ENCODE assay signal across 1 cellular context in the genomic region with DNA sequence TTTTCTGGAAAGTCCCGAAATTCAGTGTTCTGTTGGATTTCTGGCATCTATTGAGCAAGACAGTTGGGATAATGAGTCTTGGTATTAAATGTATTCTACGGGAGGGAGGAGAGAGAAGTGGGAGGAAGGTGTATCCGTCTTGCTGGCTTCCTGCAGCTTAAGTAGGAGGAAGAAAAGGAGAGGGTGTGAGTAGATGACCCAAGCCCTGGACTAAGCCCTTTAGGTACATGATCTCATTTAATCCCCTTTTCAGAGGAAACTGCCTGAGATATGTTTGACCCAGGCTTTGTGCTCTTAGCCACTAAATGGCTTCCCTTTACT.
TF ChIP-seq lines count a peak whose summit lies in the region.

No MANE protein-coding gene starts in this region.

TF ChIP-seq in K562, 482 proteins besides CTCF, POLR2A, EP300 and RAD21 (continued from another document and continues in another):
- TF ChIP-seq ZBTB9 (CRISPR knock-in tag; IDR thresholded peaks at IDR 0.05), result no peak
- TF ChIP-seq BMI1 (IDR thresholded peaks at IDR 0.05; ENCODE audit: low read length), result no peak
- no peak for TF ChIP-seq TSC22D4 (tag; IDR thresholded peaks at IDR 0.05)
- no peak for TF ChIP-seq HDAC3 (IDR thresholded peaks at IDR 0.05; ENCODE audit: borderline replicate concordance, partially characterized antibody)
- TF ChIP-seq LARP7 (IDR thresholded peaks at IDR 0.05), result no peak
- no peak for TF ChIP-seq CEBPZ (IDR thresholded peaks at IDR 0.05; ENCODE audit: borderline replicate concordance, low read depth, low read length)
- no peak for TF ChIP-seq FOXK1 (CRISPR knock-in tag; IDR thresholded peaks at IDR 0.05; ENCODE audit: borderline replicate concordance)
- TF ChIP-seq FOXK2 (conservative IDR thresholded peaks at IDR 0.05 in 1 of 2, IDR thresholded peaks at IDR 0.05 in 1 of 2; ENCODE audit: low read depth in 2 of 2), result no peak
- no peak for TF ChIP-seq E2F3 (CRISPR knock-in tag; IDR thresholded peaks at IDR 0.05)
- peak in 1 of 2 experiments; percentile 70; a peak in 1 of 4 replicates for TF ChIP-seq MLLT1 (IDR thresholded peaks at IDR 0.05)
- no peak for TF ChIP-seq TAF7 (tag; IDR thresholded peaks at IDR 0.05)
- TF ChIP-seq ZNF518B (CRISPR knock-in tag; IDR thresholded peaks at IDR 0.05), result no peak
- no peak for TF ChIP-seq ID3 (CRISPR knock-in tag; IDR thresholded peaks at IDR 0.05)
- TF ChIP-seq ID3 (tag; IDR thresholded peaks at IDR 0.05), result no peak
- TF ChIP-seq ATF7 (IDR thresholded peaks at IDR 0.05), result no peak
- TF ChIP-seq RAD51 (IDR thresholded peaks at IDR 0.05; ENCODE audit: borderline replicate concordance, low read depth), result no peak
- 0 out of 2 replicates have a peak, but pooled peaks have one; percentile 41 for TF ChIP-seq ARID1B (IDR thresholded peaks at IDR 0.05)
- TF ChIP-seq ZSCAN29 (IDR thresholded peaks at IDR 0.05), result no peak
- TF ChIP-seq HDAC1 (IDR thresholded peaks at IDR 0.05), result peak in 1 of 2 experiments; percentile 58; a peak in 2 of 4 replicates
- TF ChIP-seq, protein P1, sequence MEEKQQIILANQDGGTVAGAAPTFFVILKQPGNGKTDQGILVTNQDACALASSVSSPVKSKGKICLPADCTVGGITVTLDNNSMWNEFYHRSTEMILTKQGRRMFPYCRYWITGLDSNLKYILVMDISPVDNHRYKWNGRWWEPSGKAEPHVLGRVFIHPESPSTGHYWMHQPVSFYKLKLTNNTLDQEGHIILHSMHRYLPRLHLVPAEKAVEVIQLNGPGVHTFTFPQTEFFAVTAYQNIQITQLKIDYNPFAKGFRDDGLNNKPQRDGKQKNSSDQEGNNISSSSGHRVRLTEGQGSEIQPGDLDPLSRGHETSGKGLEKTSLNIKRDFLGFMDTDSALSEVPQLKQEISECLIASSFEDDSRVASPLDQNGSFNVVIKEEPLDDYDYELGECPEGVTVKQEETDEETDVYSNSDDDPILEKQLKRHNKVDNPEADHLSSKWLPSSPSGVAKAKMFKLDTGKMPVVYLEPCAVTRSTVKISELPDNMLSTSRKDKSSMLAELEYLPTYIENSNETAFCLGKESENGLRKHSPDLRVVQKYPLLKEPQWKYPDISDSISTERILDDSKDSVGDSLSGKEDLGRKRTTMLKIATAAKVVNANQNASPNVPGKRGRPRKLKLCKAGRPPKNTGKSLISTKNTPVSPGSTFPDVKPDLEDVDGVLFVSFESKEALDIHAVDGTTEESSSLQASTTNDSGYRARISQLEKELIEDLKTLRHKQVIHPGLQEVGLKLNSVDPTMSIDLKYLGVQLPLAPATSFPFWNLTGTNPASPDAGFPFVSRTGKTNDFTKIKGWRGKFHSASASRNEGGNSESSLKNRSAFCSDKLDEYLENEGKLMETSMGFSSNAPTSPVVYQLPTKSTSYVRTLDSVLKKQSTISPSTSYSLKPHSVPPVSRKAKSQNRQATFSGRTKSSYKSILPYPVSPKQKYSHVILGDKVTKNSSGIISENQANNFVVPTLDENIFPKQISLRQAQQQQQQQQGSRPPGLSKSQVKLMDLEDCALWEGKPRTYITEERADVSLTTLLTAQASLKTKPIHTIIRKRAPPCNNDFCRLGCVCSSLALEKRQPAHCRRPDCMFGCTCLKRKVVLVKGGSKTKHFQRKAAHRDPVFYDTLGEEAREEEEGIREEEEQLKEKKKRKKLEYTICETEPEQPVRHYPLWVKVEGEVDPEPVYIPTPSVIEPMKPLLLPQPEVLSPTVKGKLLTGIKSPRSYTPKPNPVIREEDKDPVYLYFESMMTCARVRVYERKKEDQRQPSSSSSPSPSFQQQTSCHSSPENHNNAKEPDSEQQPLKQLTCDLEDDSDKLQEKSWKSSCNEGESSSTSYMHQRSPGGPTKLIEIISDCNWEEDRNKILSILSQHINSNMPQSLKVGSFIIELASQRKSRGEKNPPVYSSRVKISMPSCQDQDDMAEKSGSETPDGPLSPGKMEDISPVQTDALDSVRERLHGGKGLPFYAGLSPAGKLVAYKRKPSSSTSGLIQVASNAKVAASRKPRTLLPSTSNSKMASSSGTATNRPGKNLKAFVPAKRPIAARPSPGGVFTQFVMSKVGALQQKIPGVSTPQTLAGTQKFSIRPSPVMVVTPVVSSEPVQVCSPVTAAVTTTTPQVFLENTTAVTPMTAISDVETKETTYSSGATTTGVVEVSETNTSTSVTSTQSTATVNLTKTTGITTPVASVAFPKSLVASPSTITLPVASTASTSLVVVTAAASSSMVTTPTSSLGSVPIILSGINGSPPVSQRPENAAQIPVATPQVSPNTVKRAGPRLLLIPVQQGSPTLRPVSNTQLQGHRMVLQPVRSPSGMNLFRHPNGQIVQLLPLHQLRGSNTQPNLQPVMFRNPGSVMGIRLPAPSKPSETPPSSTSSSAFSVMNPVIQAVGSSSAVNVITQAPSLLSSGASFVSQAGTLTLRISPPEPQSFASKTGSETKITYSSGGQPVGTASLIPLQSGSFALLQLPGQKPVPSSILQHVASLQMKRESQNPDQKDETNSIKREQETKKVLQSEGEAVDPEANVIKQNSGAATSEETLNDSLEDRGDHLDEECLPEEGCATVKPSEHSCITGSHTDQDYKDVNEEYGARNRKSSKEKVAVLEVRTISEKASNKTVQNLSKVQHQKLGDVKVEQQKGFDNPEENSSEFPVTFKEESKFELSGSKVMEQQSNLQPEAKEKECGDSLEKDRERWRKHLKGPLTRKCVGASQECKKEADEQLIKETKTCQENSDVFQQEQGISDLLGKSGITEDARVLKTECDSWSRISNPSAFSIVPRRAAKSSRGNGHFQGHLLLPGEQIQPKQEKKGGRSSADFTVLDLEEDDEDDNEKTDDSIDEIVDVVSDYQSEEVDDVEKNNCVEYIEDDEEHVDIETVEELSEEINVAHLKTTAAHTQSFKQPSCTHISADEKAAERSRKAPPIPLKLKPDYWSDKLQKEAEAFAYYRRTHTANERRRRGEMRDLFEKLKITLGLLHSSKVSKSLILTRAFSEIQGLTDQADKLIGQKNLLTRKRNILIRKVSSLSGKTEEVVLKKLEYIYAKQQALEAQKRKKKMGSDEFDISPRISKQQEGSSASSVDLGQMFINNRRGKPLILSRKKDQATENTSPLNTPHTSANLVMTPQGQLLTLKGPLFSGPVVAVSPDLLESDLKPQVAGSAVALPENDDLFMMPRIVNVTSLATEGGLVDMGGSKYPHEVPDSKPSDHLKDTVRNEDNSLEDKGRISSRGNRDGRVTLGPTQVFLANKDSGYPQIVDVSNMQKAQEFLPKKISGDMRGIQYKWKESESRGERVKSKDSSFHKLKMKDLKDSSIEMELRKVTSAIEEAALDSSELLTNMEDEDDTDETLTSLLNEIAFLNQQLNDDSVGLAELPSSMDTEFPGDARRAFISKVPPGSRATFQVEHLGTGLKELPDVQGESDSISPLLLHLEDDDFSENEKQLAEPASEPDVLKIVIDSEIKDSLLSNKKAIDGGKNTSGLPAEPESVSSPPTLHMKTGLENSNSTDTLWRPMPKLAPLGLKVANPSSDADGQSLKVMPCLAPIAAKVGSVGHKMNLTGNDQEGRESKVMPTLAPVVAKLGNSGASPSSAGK (IDR thresholded peaks at IDR 0.05), result no peak
- TF ChIP-seq HDGF (IDR thresholded peaks at IDR 0.05), result no peak
- no peak for TF ChIP-seq MAFF (IDR thresholded peaks at IDR 0.05; ENCODE audit: low read length)
- no peak; the same call in 1 of the 2 replicates for TF ChIP-seq TEAD4 (IDR thresholded peaks at IDR 0.05; ENCODE audit: low read length)
- TF ChIP-seq TEAD4 (CRISPR knock-in tag; IDR thresholded peaks at IDR 0.05; ENCODE audit: borderline replicate concordance), result no peak
- no peak for TF ChIP-seq NFIX (CRISPR knock-in tag; IDR thresholded peaks at IDR 0.05; ENCODE audit: low read depth)
- TF ChIP-seq, protein P2, sequence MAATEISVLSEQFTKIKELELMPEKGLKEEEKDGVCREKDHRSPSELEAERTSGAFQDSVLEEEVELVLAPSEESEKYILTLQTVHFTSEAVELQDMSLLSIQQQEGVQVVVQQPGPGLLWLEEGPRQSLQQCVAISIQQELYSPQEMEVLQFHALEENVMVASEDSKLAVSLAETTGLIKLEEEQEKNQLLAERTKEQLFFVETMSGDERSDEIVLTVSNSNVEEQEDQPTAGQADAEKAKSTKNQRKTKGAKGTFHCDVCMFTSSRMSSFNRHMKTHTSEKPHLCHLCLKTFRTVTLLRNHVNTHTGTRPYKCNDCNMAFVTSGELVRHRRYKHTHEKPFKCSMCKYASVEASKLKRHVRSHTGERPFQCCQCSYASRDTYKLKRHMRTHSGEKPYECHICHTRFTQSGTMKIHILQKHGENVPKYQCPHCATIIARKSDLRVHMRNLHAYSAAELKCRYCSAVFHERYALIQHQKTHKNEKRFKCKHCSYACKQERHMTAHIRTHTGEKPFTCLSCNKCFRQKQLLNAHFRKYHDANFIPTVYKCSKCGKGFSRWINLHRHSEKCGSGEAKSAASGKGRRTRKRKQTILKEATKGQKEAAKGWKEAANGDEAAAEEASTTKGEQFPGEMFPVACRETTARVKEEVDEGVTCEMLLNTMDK (IDR thresholded peaks at IDR 0.05; ENCODE audit: borderline replicate concordance, insufficient read depth, low read depth, low read length, poor library complexity, severe bottlenecking), result no peak
- TF ChIP-seq MEF2A (IDR thresholded peaks at IDR 0.05; ENCODE audit: control insufficient read depth, low read depth, low read length), result no peak
- no peak for TF ChIP-seq EHMT2 (IDR thresholded peaks at IDR 0.05)
- TF ChIP-seq SMARCE1 (IDR thresholded peaks at IDR 0.05), result peak; percentile 19; the same call in 1 of the 2 replicates
